In the genomic region with DNA sequence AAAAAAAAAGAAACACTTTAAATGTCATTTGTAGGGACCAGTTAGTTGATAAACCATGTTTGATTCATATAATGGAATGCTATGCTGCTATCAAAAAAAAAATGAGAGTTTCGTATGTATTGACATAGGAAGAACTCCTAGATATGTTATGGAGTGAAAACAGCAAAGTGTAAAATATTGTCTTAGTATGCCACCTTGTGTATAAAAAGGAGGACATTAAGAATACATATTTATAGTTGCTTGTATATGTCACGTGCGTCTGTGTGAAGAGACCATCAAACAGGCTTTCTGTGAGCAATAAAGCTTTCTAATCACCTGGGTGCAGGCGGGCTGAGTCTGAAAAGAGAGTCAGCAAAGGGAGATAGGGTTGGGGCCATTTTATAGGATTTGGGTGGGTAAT, we compare ENCODE assay signal across 18 cellular contexts. TPM values are rescaled to one million over a fixed set of nuclear protein-coding genes. Genes with fewer than 3 reads are reported as not detected.
DNase-seq lines count a peak whose midpoint lies in the region; ATAC-seq, FAIRE-seq and TF ChIP-seq lines count a peak whose summit lies in the region.
"Had no signal": no experiment of that assay in that cellular context is flagged by ENCODE, and none has a peak within 500 bp of the region (broad histone marks: within the 10 kb centered on the region; RNA-seq: fewer than 3 reads in every experiment).

No MANE protein-coding gene starts in this region.

- no peak for DNase-seq in Right ventricle myocardium inferior (ENCODE audit: missing footprints)
- no peak for DNase-seq in cardiac septum (ENCODE audit: low spot score)
- DNase-seq in fibroblast of the aortic adventitia (ENCODE audit: low read depth), result peak; percentile 67
- peak; percentile 47 for DNase-seq in small intestine
- no peak for DNase-seq in endothelial cell (ENCODE audit: low spot score)
- DNase-seq in natural killer cell, result no peak
- DNase-seq: activated CD8-positive, alpha-beta memory T cell treated with anti-CD3 and anti-CD28 coated beads for 24 hours; activated naive CD4-positive, alpha-beta T cell treated with Interleukin-2 at 50 U/mL for 16 hours; central memory CD4-positive, alpha-beta T cell; NCI-H1092; stimulated activated CD4-positive, alpha-beta T cell treated with anti-CD3 and anti-CD28 coated beads, Interleukin-2, amount 100 ng/mL, for 24 hours; T-helper 9 cell had no signal

- peak overlapping the region; percentile 92 for H2AFZ ChIP-seq in SU-DHL-6 (ENCODE audit: low read depth, low read length, severe bottlenecking)

- H3K27ac Mint-ChIP-seq in endothelial cell (ENCODE audit: unreplicated experiment), result no peak overlapping the region
- no peak overlapping the region for H3K27ac Mint-ChIP-seq in natural killer cell
- H3K27ac Mint-ChIP-seq: stimulated activated effector memory CD8-positive, alpha-beta T cell treated with anti-CD3 and anti-CD28 coated beads, Interleukin-12 subunit alpha, Interleukin-12 subunit beta, amount 100 ng/mL, for 72 hours had no signal

- H3K9ac ChIP-seq in SU-DHL-6 (ENCODE audit: low read length), result no peak overlapping the region

- no peaks in the 10 kb centered on the region; the same call in 1 of the 2 replicates for H3K9me3 ChIP-seq in SU-DHL-6 (ENCODE audit: insufficient read depth, low read length)
- no peaks in the 10 kb centered on the region for H3K9me3 ChIP-seq in small intestine (ENCODE audit: control insufficient read depth, low read depth)
- H3K9me3 ChIP-seq: prostate gland had no signal

- WGBS in small intestine, 3 donors, result 19 to 51% (median 39%) methylated on average over 4 of the region's 4 CpGs

- H3K4me3 ChIP-seq in SU-DHL-6 (ENCODE audit: insufficient read depth, low read length, poor library complexity, severe bottlenecking) (no peak overlapping the region), fibroblast of the aortic adventitia (ENCODE audit: low read depth, low read length) (no peak overlapping the region), small intestine (ENCODE audit: low read depth in 1 of 2, low read length in 2 of 2) (no peak overlapping the region)
- H3K4me3 ChIP-seq: prostate gland had no signal

- H3K4me2 ChIP-seq in SU-DHL-6 (ENCODE audit: low read depth, low read length, poor library complexity, severe bottlenecking), result peak overlapping the region; percentile 27

- peaks cover 7% of the 10 kb centered on the region for H3K4me1 Mint-ChIP-seq in endothelial cell (ENCODE audit: unreplicated experiment)
- no peaks in the 10 kb centered on the region for H3K4me1 Mint-ChIP-seq in natural killer cell
- H3K4me1 Mint-ChIP-seq: stimulated activated effector memory CD8-positive, alpha-beta T cell treated with anti-CD3 and anti-CD28 coated beads, Interleukin-12 subunit alpha, Interleukin-12 subunit beta, amount 100 ng/mL, for 72 hours had no signal

- TF ChIP-seq CTCF in SU-DHL-6 (IDR thresholded peaks at IDR 0.05; ENCODE audit: insufficient read depth, low read length, poor library complexity, severe bottlenecking) (peak; percentile 21), fibroblast of the aortic adventitia (IDR thresholded peaks at IDR 0.05; ENCODE audit: insufficient read depth, low read length) (no peak), endothelial cell (IDR thresholded peaks at IDR 0.05; ENCODE audit: unreplicated experiment) (no peak), natural killer cell (IDR thresholded peaks at IDR 0.05) (no peak)

- H3K27ac ChIP-seq in SU-DHL-6 (ENCODE audit: low read depth, low read length) (0 out of 2 replicates have a peak overlapping the region, but pooled peaks have one; percentile 17), small intestine (ENCODE audit: low read depth in 1 of 2, low read length in 1 of 2) (no peak overlapping the region)
- H3K27ac ChIP-seq: prostate gland, RWPE1 had no signal

- no peaks in the 10 kb centered on the region for H3K79me2 ChIP-seq in SU-DHL-6 (ENCODE audit: insufficient read depth, low read length)

- H3K36me3 Mint-ChIP-seq in endothelial cell (ENCODE audit: low read depth, unreplicated experiment) (no peaks in the 10 kb centered on the region), natural killer cell (no peaks in the 10 kb centered on the region)
- H3K36me3 Mint-ChIP-seq: stimulated activated effector memory CD8-positive, alpha-beta T cell treated with anti-CD3 and anti-CD28 coated beads, Interleukin-12 subunit alpha, Interleukin-12 subunit beta, amount 100 ng/mL, for 72 hours had no signal

- H3K4me3 Mint-ChIP-seq in endothelial cell (ENCODE audit: unreplicated experiment) (no peak overlapping the region), natural killer cell (no peak overlapping the region)
- H3K4me3 Mint-ChIP-seq: stimulated activated effector memory CD8-positive, alpha-beta T cell treated with anti-CD3 and anti-CD28 coated beads, Interleukin-12 subunit alpha, Interleukin-12 subunit beta, amount 100 ng/mL, for 72 hours had no signal

- intact Hi-C loops in Right ventricle myocardium inferior (cut with DNase I), result loop anchor here (2.0 kb wide), 1 partner anchor 63 kb away; no protein-coding TSS in a partner anchor
- intact Hi-C loops in cardiac septum (cut with DNase I), result loop anchor here (5.0 kb wide), 2 partner anchors 65 to 785 kb away; no protein-coding TSS in a partner anchor
- intact Hi-C loops in natural killer cell (cut with micrococcal nuclease), result no loop called here

- H3K36me3 ChIP-seq in SU-DHL-6 (ENCODE audit: low read length) (no peaks in the 10 kb centered on the region; the same call in 1 of the 2 replicates), small intestine (ENCODE audit: control insufficient read depth in 2 of 2, insufficient read depth in 2 of 2, low read length in 2 of 2) (no peaks in the 10 kb centered on the region)
- H3K36me3 ChIP-seq: prostate gland had no signal

- H3K27me3 ChIP-seq in SU-DHL-6 (ENCODE audit: low read length) (no peaks in the 10 kb centered on the region), small intestine (ENCODE audit: control insufficient read depth in 2 of 2, insufficient read depth in 2 of 2, low read length in 2 of 2) (no peaks in the 10 kb centered on the region)

- ATAC-seq in Right ventricle myocardium inferior, result peak; percentile 54
- no peak for ATAC-seq in natural killer cell
- no peak for ATAC-seq in HG02763 (IDR thresholded peaks at IDR 0.05; ENCODE audit: unreplicated experiment)
- ATAC-seq: stimulated activated effector memory CD8-positive, alpha-beta T cell treated with anti-CD3 and anti-CD28 coated beads, Interleukin-12 subunit alpha, Interleukin-12 subunit beta, amount 100 ng/mL, for 72 hours had no signal

- no peaks in the 10 kb centered on the region for H3K9me2 ChIP-seq in SU-DHL-6 (replicated peaks; ENCODE audit: insufficient read depth, low read length)

- H3K9me3 Mint-ChIP-seq in endothelial cell (ENCODE audit: unreplicated experiment), result no peaks in the 10 kb centered on the region
- no peaks in the 10 kb centered on the region for H3K9me3 Mint-ChIP-seq in natural killer cell
- H3K9me3 Mint-ChIP-seq: stimulated activated effector memory CD8-positive, alpha-beta T cell treated with anti-CD3 and anti-CD28 coated beads, Interleukin-12 subunit alpha, Interleukin-12 subunit beta, amount 100 ng/mL, for 72 hours had no signal

- H3K27me3 Mint-ChIP-seq in endothelial cell (ENCODE audit: unreplicated experiment), result no peaks in the 10 kb centered on the region
- H3K27me3 Mint-ChIP-seq in natural killer cell (ENCODE audit: low read depth in 2 of 2), result peaks cover 0 to 4% of the 10 kb centered on the region in 2 donors

- no peaks in the 10 kb centered on the region for H3F3A ChIP-seq in SU-DHL-6 (ENCODE audit: insufficient read depth)

- FAIRE-seq in small intestine (lab: Jason Lieb, UNC), result no peak
- FAIRE-seq: GM12891 had no signal

- H3K4me1 ChIP-seq in small intestine (ENCODE audit: control insufficient read depth in 2 of 2, insufficient read depth in 1 of 2, low read depth in 1 of 2, low read length in 1 of 2), result no peaks in the 10 kb centered on the region
- H3K4me1 ChIP-seq: prostate gland had no signal

- no peaks in the 10 kb centered on the region for H4K20me1 ChIP-seq in SU-DHL-6 (ENCODE audit: low read depth, low read length)

RNA-seq across cellular contexts. Expression of a gene that starts 39.5 kb away (rescaled TPM):
- total RNA-seq in Right ventricle myocardium inferior, result 4.1 TPM
- total RNA-seq in cardiac septum, result 2.9 TPM
- total RNA-seq in fibroblast of the aortic adventitia (ENCODE audit: low replicate concordance), result 1.1 and 9.8 TPM in 2 replicates
- 1 to 10 TPM in 2 of 3 donors, under 1 TPM in 1; 0.81 to 1.8 (median 1.7) TPM for polyA plus RNA-seq in small intestine
- 6.3 TPM for total RNA-seq in endothelial cell (ENCODE audit: unreplicated experiment)
- total RNA-seq in natural killer cell, result 10 to 100 TPM in 2 of 3 donors, 1 to 10 TPM in 1; 8.6 to 11.8 (median 10.8) TPM

Comparison
In these comparisons a context has a peak if more than half of its experiments do, and no peak if none do; other contexts are left out.
1. DNase-seq: peak in fibroblast of the aortic adventitia (single experiment) and small intestine (single experiment); none in Right ventricle myocardium inferior (single experiment), cardiac septum (single experiment), endothelial cell (single experiment) and natural killer cell (single experiment).